In the genomic region with DNA sequence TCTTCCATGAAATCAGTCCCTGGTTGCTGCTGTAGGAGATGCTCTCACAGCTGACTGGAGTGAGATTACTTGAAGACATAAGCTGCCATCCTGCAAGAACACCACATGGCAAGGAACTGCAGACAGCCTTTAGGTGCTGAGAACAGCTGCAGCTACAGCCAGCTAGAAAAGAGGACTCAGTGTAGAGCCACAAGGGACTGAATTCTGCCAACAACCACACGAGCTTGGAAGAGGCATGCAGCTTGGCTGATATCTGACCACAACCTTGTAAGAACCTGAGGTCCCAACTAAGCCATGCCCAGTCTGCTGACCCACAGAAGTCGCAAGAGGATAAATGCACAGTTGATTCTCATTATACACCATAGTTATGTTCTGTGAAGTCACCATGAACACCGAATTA, we compare ENCODE assay signal across 1 cellular context.
A peak's percentile ranks its signal among the peaks of the same experiment; 100 is the strongest.
TF ChIP-seq lines count a peak whose summit lies in the region.

No MANE protein-coding gene starts in this region.

TF ChIP-seq in HepG2, 621 proteins besides CTCF, POLR2A, EP300 and RAD21 (continued from another document):
- TF ChIP-seq NCOA2 (CRISPR knock-in tag; IDR thresholded peaks at IDR 0.05), result no peak
- TF ChIP-seq ZNF781 (CRISPR knock-in tag; IDR thresholded peaks at IDR 0.05; ENCODE audit: borderline replicate concordance, not compliant biosample characterization), result no peak
- no peak for TF ChIP-seq ZNF761 (CRISPR knock-in tag; conservative IDR thresholded peaks at IDR 0.05)
- TF ChIP-seq ZBTB37 (CRISPR knock-in tag; IDR thresholded peaks at IDR 0.05), result 0 out of 2 replicates have a peak, but pooled peaks have one; percentile 32
- TF ChIP-seq, protein P1, sequence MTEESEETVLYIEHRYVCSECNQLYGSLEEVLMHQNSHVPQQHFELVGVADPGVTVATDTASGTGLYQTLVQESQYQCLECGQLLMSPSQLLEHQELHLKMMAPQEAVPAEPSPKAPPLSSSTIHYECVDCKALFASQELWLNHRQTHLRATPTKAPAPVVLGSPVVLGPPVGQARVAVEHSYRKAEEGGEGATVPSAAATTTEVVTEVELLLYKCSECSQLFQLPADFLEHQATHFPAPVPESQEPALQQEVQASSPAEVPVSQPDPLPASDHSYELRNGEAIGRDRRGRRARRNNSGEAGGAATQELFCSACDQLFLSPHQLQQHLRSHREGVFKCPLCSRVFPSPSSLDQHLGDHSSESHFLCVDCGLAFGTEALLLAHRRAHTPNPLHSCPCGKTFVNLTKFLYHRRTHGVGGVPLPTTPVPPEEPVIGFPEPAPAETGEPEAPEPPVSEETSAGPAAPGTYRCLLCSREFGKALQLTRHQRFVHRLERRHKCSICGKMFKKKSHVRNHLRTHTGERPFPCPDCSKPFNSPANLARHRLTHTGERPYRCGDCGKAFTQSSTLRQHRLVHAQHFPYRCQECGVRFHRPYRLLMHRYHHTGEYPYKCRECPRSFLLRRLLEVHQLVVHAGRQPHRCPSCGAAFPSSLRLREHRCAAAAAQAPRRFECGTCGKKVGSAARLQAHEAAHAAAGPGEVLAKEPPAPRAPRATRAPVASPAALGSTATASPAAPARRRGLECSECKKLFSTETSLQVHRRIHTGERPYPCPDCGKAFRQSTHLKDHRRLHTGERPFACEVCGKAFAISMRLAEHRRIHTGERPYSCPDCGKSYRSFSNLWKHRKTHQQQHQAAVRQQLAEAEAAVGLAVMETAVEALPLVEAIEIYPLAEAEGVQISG (CRISPR knock-in tag; IDR thresholded peaks at IDR 0.05), result 0 out of 2 replicates have a peak, but pooled peaks have one; percentile 7
